1 cellular context compared by ENCODE assay signal in the genomic region with DNA sequence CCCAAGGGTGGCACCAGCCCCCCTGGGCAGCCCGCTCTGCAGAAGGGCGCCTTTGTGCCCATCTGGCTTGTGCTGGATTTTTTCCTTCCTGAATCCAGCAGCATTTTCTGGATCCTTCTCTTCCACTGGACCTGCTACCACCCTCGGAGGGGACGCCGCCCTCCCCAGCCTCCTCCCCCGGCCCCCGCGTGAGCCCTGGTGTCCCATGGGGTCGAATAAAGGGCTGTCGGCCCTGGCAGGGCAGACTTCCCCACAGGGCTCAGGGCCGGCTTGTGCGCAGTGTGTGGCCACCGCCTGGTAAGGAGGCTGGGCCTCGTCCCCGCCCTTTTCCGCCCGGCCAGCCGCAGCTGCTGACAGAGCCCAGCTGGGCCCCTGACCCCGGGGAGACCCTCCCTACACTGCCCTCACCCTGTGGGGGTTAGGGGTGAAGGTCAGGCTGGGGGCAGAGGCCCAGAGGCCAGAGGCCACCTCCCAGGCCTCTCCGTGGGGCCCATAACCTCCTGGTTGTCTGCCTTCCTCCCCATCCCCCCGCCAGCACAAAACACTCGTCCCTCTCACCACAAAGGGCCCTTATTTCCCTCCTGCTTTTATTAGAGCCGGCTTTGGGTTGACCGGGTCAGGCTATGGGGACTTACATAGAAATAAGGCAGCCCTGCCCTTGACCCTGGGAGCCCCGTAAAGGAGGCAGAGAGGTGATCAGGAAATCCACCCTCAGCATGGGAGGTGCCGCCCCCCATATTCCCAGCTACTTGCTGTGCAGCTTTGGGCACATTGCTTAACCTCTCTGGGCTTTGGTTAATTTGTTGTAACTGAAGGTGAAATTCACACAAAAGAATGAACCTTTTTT.
TF ChIP-seq lines count a peak whose summit lies in the region.

No MANE protein-coding gene starts in this region.

TF ChIP-seq in HepG2, 621 proteins besides CTCF, POLR2A, EP300 and RAD21 (continued from another document and continues in another):
- TF ChIP-seq, protein P1, sequence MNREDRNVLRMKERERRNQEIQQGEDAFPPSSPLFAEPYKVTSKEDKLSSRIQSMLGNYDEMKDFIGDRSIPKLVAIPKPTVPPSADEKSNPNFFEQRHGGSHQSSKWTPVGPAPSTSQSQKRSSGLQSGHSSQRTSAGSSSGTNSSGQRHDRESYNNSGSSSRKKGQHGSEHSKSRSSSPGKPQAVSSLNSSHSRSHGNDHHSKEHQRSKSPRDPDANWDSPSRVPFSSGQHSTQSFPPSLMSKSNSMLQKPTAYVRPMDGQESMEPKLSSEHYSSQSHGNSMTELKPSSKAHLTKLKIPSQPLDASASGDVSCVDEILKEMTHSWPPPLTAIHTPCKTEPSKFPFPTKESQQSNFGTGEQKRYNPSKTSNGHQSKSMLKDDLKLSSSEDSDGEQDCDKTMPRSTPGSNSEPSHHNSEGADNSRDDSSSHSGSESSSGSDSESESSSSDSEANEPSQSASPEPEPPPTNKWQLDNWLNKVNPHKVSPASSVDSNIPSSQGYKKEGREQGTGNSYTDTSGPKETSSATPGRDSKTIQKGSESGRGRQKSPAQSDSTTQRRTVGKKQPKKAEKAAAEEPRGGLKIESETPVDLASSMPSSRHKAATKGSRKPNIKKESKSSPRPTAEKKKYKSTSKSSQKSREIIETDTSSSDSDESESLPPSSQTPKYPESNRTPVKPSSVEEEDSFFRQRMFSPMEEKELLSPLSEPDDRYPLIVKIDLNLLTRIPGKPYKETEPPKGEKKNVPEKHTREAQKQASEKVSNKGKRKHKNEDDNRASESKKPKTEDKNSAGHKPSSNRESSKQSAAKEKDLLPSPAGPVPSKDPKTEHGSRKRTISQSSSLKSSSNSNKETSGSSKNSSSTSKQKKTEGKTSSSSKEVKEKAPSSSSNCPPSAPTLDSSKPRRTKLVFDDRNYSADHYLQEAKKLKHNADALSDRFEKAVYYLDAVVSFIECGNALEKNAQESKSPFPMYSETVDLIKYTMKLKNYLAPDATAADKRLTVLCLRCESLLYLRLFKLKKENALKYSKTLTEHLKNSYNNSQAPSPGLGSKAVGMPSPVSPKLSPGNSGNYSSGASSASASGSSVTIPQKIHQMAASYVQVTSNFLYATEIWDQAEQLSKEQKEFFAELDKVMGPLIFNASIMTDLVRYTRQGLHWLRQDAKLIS (CRISPR knock-in tag; IDR thresholded peaks at IDR 0.05): no peak
- TF ChIP-seq, protein P2, sequence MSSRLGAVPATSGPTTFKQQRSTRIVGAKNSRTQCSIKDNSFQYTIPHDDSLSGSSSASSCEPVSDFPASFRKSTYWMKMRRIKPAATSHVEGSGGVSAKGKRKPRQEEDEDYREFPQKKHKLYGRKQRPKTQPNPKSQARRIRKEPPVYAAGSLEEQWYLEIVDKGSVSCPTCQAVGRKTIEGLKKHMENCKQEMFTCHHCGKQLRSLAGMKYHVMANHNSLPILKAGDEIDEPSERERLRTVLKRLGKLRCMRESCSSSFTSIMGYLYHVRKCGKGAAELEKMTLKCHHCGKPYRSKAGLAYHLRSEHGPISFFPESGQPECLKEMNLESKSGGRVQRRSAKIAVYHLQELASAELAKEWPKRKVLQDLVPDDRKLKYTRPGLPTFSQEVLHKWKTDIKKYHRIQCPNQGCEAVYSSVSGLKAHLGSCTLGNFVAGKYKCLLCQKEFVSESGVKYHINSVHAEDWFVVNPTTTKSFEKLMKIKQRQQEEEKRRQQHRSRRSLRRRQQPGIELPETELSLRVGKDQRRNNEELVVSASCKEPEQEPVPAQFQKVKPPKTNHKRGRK (CRISPR knock-in tag; IDR thresholded peaks at IDR 0.05): no peak
- peak; percentile 68; the same call in 1 of the 2 replicates for TF ChIP-seq RELA (CRISPR knock-in tag; IDR thresholded peaks at IDR 0.05)
- TF ChIP-seq CBX1 (IDR thresholded peaks at IDR 0.05; ENCODE audit: low read depth): no peak
- peak; percentile 99 for TF ChIP-seq BCL6 (CRISPR knock-in tag; IDR thresholded peaks at IDR 0.05)
- TF ChIP-seq, protein P3, sequence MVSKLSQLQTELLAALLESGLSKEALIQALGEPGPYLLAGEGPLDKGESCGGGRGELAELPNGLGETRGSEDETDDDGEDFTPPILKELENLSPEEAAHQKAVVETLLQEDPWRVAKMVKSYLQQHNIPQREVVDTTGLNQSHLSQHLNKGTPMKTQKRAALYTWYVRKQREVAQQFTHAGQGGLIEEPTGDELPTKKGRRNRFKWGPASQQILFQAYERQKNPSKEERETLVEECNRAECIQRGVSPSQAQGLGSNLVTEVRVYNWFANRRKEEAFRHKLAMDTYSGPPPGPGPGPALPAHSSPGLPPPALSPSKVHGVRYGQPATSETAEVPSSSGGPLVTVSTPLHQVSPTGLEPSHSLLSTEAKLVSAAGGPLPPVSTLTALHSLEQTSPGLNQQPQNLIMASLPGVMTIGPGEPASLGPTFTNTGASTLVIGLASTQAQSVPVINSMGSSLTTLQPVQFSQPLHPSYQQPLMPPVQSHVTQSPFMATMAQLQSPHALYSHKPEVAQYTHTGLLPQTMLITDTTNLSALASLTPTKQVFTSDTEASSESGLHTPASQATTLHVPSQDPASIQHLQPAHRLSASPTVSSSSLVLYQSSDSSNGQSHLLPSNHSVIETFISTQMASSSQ (IDR thresholded peaks at IDR 0.05; ENCODE audit: low read depth): peak; percentile 72
- TF ChIP-seq, protein P3 (CRISPR knock-in tag; IDR thresholded peaks at IDR 0.05; ENCODE audit: borderline replicate concordance): peak; percentile 97
- TF ChIP-seq, protein P4, sequence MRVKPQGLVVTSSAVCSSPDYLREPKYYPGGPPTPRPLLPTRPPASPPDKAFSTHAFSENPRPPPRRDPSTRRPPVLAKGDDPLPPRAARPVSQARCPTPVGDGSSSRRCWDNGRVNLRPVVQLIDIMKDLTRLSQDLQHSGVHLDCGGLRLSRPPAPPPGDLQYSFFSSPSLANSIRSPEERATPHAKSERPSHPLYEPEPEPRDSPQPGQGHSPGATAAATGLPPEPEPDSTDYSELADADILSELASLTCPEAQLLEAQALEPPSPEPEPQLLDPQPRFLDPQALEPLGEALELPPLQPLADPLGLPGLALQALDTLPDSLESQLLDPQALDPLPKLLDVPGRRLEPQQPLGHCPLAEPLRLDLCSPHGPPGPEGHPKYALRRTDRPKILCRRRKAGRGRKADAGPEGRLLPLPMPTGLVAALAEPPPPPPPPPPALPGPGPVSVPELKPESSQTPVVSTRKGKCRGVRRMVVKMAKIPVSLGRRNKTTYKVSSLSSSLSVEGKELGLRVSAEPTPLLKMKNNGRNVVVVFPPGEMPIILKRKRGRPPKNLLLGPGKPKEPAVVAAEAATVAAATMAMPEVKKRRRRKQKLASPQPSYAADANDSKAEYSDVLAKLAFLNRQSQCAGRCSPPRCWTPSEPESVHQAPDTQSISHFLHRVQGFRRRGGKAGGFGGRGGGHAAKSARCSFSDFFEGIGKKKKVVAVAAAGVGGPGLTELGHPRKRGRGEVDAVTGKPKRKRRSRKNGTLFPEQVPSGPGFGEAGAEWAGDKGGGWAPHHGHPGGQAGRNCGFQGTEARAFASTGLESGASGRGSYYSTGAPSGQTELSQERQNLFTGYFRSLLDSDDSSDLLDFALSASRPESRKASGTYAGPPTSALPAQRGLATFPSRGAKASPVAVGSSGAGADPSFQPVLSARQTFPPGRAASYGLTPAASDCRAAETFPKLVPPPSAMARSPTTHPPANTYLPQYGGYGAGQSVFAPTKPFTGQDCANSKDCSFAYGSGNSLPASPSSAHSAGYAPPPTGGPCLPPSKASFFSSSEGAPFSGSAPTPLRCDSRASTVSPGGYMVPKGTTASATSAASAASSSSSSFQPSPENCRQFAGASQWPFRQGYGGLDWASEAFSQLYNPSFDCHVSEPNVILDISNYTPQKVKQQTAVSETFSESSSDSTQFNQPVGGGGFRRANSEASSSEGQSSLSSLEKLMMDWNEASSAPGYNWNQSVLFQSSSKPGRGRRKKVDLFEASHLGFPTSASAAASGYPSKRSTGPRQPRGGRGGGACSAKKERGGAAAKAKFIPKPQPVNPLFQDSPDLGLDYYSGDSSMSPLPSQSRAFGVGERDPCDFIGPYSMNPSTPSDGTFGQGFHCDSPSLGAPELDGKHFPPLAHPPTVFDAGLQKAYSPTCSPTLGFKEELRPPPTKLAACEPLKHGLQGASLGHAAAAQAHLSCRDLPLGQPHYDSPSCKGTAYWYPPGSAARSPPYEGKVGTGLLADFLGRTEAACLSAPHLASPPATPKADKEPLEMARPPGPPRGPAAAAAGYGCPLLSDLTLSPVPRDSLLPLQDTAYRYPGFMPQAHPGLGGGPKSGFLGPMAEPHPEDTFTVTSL (CRISPR knock-in tag; IDR thresholded peaks at IDR 0.05; ENCODE audit: borderline replicate concordance): peak; percentile 88
- TF ChIP-seq REPIN1 (CRISPR knock-in tag; IDR thresholded peaks at IDR 0.05; ENCODE audit: borderline replicate concordance, low read depth): peak; percentile 97
- TF ChIP-seq, protein P5, sequence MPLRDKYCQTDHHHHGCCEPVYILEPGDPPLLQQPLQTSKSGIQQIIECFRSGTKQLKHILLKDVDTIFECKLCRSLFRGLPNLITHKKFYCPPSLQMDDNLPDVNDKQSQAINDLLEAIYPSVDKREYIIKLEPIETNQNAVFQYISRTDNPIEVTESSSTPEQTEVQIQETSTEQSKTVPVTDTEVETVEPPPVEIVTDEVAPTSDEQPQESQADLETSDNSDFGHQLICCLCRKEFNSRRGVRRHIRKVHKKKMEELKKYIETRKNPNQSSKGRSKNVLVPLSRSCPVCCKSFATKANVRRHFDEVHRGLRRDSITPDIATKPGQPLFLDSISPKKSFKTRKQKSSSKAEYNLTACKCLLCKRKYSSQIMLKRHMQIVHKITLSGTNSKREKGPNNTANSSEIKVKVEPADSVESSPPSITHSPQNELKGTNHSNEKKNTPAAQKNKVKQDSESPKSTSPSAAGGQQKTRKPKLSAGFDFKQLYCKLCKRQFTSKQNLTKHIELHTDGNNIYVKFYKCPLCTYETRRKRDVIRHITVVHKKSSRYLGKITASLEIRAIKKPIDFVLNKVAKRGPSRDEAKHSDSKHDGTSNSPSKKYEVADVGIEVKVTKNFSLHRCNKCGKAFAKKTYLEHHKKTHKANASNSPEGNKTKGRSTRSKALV (CRISPR knock-in tag; IDR thresholded peaks at IDR 0.05): peak; percentile 90
- peak; percentile 100 for TF ChIP-seq MTA1 (CRISPR knock-in tag; IDR thresholded peaks at IDR 0.05; ENCODE audit: borderline replicate concordance)
- peak; percentile 97; the same call in 1 of the 2 replicates for TF ChIP-seq IRX3 (CRISPR knock-in tag; IDR thresholded peaks at IDR 0.05; ENCODE audit: borderline replicate concordance, low read depth)
- TF ChIP-seq ZNF382 (CRISPR knock-in tag; IDR thresholded peaks at IDR 0.05; ENCODE audit: borderline replicate concordance): no peak
- no peak for TF ChIP-seq GPN1 (CRISPR knock-in tag; IDR thresholded peaks at IDR 0.05; ENCODE audit: borderline replicate concordance)
- TF ChIP-seq GATAD1 (CRISPR knock-in tag; IDR thresholded peaks at IDR 0.05): peak; percentile 64
- TF ChIP-seq, protein P6, sequence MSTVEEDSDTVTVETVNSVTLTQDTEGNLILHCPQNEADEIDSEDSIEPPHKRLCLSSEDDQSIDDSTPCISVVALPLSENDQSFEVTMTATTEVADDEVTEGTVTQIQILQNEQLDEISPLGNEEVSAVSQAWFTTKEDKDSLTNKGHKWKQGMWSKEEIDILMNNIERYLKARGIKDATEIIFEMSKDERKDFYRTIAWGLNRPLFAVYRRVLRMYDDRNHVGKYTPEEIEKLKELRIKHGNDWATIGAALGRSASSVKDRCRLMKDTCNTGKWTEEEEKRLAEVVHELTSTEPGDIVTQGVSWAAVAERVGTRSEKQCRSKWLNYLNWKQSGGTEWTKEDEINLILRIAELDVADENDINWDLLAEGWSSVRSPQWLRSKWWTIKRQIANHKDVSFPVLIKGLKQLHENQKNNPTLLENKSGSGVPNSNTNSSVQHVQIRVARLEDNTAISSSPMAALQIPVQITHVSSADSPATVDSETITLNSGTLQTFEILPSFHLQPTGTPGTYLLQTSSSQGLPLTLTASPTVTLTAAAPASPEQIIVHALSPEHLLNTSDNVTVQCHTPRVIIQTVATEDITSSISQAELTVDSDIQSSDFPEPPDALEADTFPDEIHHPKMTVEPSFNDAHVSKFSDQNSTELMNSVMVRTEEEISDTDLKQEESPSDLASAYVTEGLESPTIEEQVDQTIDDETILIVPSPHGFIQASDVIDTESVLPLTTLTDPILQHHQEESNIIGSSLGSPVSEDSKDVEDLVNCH (CRISPR knock-in tag; IDR thresholded peaks at IDR 0.05): no peak
- TF ChIP-seq DNMT3B (CRISPR knock-in tag; conservative IDR thresholded peaks at IDR 0.05): no peak
- TF ChIP-seq KMT2B (CRISPR knock-in tag; IDR thresholded peaks at IDR 0.05): peak; percentile 63; the same call in 1 of the 2 replicates
- TF ChIP-seq ZNF850 (CRISPR knock-in tag; conservative IDR thresholded peaks at IDR 0.05): 0 out of 2 replicates have a peak, but pooled peaks have one; percentile 34
- TF ChIP-seq, protein P7, sequence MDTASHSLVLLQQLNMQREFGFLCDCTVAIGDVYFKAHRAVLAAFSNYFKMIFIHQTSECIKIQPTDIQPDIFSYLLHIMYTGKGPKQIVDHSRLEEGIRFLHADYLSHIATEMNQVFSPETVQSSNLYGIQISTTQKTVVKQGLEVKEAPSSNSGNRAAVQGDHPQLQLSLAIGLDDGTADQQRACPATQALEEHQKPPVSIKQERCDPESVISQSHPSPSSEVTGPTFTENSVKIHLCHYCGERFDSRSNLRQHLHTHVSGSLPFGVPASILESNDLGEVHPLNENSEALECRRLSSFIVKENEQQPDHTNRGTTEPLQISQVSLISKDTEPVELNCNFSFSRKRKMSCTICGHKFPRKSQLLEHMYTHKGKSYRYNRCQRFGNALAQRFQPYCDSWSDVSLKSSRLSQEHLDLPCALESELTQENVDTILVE (CRISPR knock-in tag; IDR thresholded peaks at IDR 0.05): peak; percentile 81
- TF ChIP-seq RARG (CRISPR knock-in tag; IDR thresholded peaks at IDR 0.05; ENCODE audit: low read depth): no peak
- peak; percentile 76; the same call in 1 of the 2 replicates for TF ChIP-seq ARID2 (CRISPR knock-in tag; IDR thresholded peaks at IDR 0.05; ENCODE audit: borderline replicate concordance)
- peak; percentile 79; the same call in 1 of the 2 replicates for TF ChIP-seq ZNF33B (CRISPR knock-in tag; IDR thresholded peaks at IDR 0.05)
- no peak for TF ChIP-seq MBD4 (IDR thresholded peaks at IDR 0.05; ENCODE audit: borderline replicate concordance, low read length)
